8 cellular contexts compared by ENCODE assay signal in genomic region chr3:37935756-37936666, GRCh38. TPM values are rescaled to one million over a fixed set of nuclear protein-coding genes. Genes with fewer than 3 reads are reported as not detected.
DNase-seq lines count a peak whose midpoint lies in the region; ATAC-seq and TF ChIP-seq lines count a peak whose summit lies in the region.

No MANE protein-coding gene starts in this region.

- peak overlapping the region; percentile 47 to 73 (median 67) for H3K27ac ChIP-seq in body of pancreas

- TF ChIP-seq CTCF in body of pancreas (IDR thresholded peaks at IDR 0.05), result no peak

- H3K9me3 ChIP-seq in body of pancreas, result no peaks in the 10 kb centered on the region

- intact Hi-C loops in body of pancreas (cut with DNase I), result no loop called here

- no peaks in the 10 kb centered on the region for H3K36me3 ChIP-seq in body of pancreas (replicated peaks in 1 of 2; ENCODE audit: insufficient read depth in 1 of 2, low read depth in 2 of 2)

- H3K27me3 ChIP-seq in body of pancreas, result no peaks in the 10 kb centered on the region

- H3K4me1 ChIP-seq in body of pancreas, result peaks cover 40% of the 10 kb centered on the region

- WGBS in body of pancreas, 2 donors, result 57 to 63% methylated on average over 9 of the region's 9 CpGs

- H3K4me3 ChIP-seq in body of pancreas, result no peak overlapping the region

- TF ChIP-seq POLR2A in body of pancreas (IDR thresholded peaks at IDR 0.05), result no peak

- DNase-seq in HS-27A (ENCODE audit: low read depth) (peak; percentile 98), body of pancreas (peak in 3 of 4 donors; percentile 21 to 38 (median 35)), iris pigment epithelial cell (ENCODE audit: low read depth) (peak; percentile 98), smooth muscle cell of the brain vasculature (ENCODE audit: low read depth, low spot score) (peak; percentile 57), NCI-H1092 (lab: John Stamatoyannopoulos, UW) (no peak), NCI-H1105 treated with DMSO at 0.1 percent for 48 hours (lab: John Stamatoyannopoulos, UW) (no peak)

- peak; percentile 66 for ATAC-seq in body of pancreas
- no peak for ATAC-seq in GM21529 (IDR thresholded peaks at IDR 0.05; ENCODE audit: unreplicated experiment)
- ATAC-seq in HG02678 (IDR thresholded peaks at IDR 0.05; ENCODE audit: unreplicated experiment), result no peak

RNA-seq across cellular contexts. Expression of gene VILL, which starts 54.6 kb away (rescaled TPM):
- total RNA-seq in body of pancreas, result 10 to 100 TPM in 1 of 2 donors, 1 to 10 TPM in 1; 3.6 to 10.4 TPM

Comparison
In these comparisons a context has a peak if more than half of its experiments do, and no peak if none do; other contexts are left out.
1. DNase-seq: peak in HS-27A (single experiment), body of pancreas (3 of 4), iris pigment epithelial cell (single experiment) and smooth muscle cell of the brain vasculature (single experiment); none in NCI-H1092 (single experiment) and NCI-H1105 treated with DMSO at 0.1 percent for 48 hours (single experiment).